Comparison of ENCODE assay signal across 21 cellular contexts in the genomic region with DNA sequence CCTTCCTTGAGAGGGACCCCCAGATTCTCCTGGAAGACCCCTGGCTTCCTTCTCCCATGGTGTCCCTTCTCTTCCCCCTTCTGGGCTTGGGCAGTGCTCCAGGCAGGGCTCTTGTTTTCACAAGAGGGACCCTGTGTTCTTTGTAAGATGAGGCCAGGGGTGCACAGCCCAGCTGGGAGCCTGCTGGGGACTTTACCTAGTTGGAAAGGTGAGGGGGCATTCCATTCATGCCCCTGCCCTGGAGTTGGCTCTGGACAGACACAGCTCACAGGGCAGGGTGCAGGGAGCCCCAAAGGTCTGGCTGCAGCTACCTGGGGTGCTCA.
"Had no signal": no experiment of that assay in that cellular context is flagged by ENCODE, and none has a peak within 500 bp of the region (broad histone marks: within the 10 kb centered on the region; RNA-seq: fewer than 3 reads in every experiment).

No MANE protein-coding gene starts in this region.

- H3K27me3 ChIP-seq: cardiac muscle cell, gastroesophageal sphincter had no signal

- DNase-seq: activated B cell treated with CpG ODN at 0.5 μM for 24 hours; activated CD4-positive, alpha-beta T cell treated with anti-CD3 and anti-CD28 coated beads for 36 hours; activated CD4-positive, alpha-beta T cell treated with anti-CD3 and anti-CD28 coated beads, Interleukin-2, amount 50 U/mL, for 48 hours; activated CD8-positive, alpha-beta memory T cell treated with anti-CD3 and anti-CD28 coated beads, Interleukin-2, amount 50 U/mL, for 48 hours; activated naive CD4-positive, alpha-beta T cell treated with Interleukin-2 at 50 U/mL for 16 hours; activated naive CD8-positive, alpha-beta T cell treated with anti-CD3 and anti-CD28 coated beads for 36 hours; activated T-cell treated with anti-CD3 and anti-CD28 coated beads, Interleukin-2, amount 50 U/mL, for 48 hours; amniotic stem cell; cortex of kidney; head of caudate nucleus; islet precursor cell; left colon; mesenchymal stem cell; naive B cell; occipital lobe; small intestine; stimulated activated CD4-positive, alpha-beta T cell treated with anti-CD3 and anti-CD28 coated beads, Interleukin-2, amount 100 ng/mL, for 24 hours; stimulated activated naive CD8-positive, alpha-beta T cell treated with anti-CD3 and anti-CD28 coated beads, Interleukin-15, amount 100 ng/mL, for 72 hours had no signal

- H3K36me3 ChIP-seq: cardiac muscle cell had no signal

- H3K9me3 ChIP-seq: gastroesophageal sphincter had no signal

- H3K4me1 ChIP-seq: gastroesophageal sphincter had no signal

- H3K4me3 ChIP-seq: cardiac muscle cell, gastroesophageal sphincter had no signal

- H3K27ac ChIP-seq: cardiac muscle cell, epithelial cell of prostate, gastroesophageal sphincter had no signal
